1 cellular context compared by ENCODE assay signal in the genomic region with DNA sequence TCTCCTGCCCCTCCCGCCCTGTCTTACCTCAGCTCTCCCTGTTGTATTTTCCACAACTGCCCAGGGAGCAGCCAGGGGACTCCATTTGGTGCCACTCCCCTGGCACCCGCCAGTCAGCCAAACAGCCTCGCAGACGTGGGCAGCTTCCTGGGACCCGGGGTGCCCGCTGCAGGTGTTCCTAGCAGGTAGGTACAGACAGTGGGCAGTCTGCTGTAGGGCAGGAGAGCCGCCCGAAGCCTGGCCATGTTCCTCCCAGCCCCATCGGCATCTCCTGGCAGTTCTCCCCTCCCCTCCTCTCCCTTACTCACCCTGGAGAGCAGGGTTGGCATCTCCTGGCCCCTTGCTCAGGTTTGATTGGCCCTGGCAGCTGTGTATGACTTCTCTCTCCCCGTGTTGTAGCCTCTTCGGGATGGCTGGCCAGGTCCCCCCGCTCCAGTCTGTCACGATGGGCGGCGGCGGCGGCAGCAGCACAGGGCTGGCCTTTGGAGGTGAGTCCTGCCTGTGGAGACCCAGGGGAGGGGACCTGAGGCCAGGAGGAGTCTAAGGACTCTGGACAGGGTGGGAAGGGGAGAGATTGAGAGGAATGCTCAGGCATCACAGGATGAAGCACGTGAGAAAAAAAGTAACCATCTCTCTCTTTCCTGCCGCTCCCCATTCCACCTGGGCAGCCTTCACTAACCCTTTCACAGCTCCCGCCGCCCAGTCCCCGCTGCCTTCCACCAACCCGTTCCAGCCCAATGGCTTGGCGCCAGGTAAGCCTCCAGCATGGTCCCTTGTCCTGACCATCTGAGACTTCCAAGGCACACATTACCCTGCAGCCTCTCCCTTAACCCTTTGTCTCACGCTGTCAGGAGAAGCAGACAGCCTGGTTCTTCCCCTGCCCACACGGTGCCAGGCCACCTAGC.
TF ChIP-seq lines count a peak whose summit lies in the region.

No MANE protein-coding gene starts in this region.

TF ChIP-seq in HepG2, 621 proteins besides CTCF, POLR2A, EP300 and RAD21 (continued from another document):
- TF ChIP-seq ZNF687 (CRISPR knock-in tag; IDR thresholded peaks at IDR 0.05), result peak; percentile 26; the same call in 1 of the 2 replicates
- no peak for TF ChIP-seq JUN (CRISPR knock-in tag; IDR thresholded peaks at IDR 0.05)
- no peak for TF ChIP-seq ZNF512 (CRISPR knock-in tag; IDR thresholded peaks at IDR 0.05)
- TF ChIP-seq RBAK (CRISPR knock-in tag; IDR thresholded peaks at IDR 0.05), result no peak
- TF ChIP-seq, protein P1, sequence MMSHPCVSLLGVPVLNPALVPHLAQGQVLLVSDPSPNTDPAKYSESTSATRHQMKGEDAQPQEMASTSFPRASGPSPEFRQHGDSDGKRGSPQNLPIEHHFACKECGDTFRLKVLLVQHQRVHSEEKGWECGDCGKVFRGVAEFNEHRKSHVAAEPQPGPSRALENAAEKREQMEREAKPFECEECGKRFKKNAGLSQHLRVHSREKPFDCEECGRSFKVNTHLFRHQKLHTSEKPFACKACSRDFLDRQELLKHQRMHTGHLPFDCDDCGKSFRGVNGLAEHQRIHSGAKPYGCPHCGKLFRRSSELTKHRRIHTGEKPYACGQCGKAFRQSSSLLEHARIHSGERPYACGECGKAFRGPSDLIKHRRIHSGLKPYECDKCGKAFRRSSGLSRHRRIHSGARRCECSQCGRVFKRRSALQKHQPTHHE (CRISPR knock-in tag; IDR thresholded peaks at IDR 0.05; ENCODE audit: borderline replicate concordance), result no peak
- TF ChIP-seq, protein P2, sequence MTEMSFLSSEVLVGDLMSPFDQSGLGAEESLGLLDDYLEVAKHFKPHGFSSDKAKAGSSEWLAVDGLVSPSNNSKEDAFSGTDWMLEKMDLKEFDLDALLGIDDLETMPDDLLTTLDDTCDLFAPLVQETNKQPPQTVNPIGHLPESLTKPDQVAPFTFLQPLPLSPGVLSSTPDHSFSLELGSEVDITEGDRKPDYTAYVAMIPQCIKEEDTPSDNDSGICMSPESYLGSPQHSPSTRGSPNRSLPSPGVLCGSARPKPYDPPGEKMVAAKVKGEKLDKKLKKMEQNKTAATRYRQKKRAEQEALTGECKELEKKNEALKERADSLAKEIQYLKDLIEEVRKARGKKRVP (CRISPR knock-in tag; IDR thresholded peaks at IDR 0.05), result no peak
- no peak for TF ChIP-seq NFATC3 (CRISPR knock-in tag; IDR thresholded peaks at IDR 0.05)
- no peak for TF ChIP-seq ZNF563 (CRISPR knock-in tag; IDR thresholded peaks at IDR 0.05)
- 0 out of 2 replicates have a peak, but pooled peaks have one; percentile 36 for TF ChIP-seq HNRNPL (IDR thresholded peaks at IDR 0.05; ENCODE audit: low read depth, low read length)
- no peak for TF ChIP-seq ARID2 (CRISPR knock-in tag; IDR thresholded peaks at IDR 0.05; ENCODE audit: borderline replicate concordance)
- no peak for TF ChIP-seq RARG (CRISPR knock-in tag; IDR thresholded peaks at IDR 0.05; ENCODE audit: low read depth)
- TF ChIP-seq KMT2B (CRISPR knock-in tag; IDR thresholded peaks at IDR 0.05), result no peak
- no peak for TF ChIP-seq ZNF546 (CRISPR knock-in tag; conservative IDR thresholded peaks at IDR 0.05)
- TF ChIP-seq ZBTB26 (CRISPR knock-in tag; IDR thresholded peaks at IDR 0.05; ENCODE audit: borderline replicate concordance), result no peak
- TF ChIP-seq FOXK1 (CRISPR knock-in tag; IDR thresholded peaks at IDR 0.05; ENCODE audit: borderline replicate concordance, low read depth), result no peak
